Comparison of ENCODE assay signal across 19 cellular contexts in genomic region chr22:40065981-40066380, GRCh38.
A peak's percentile ranks its signal among the peaks of the same experiment; 100 is the strongest.
DNase-seq lines count a peak whose midpoint lies in the region; ATAC-seq and TF ChIP-seq lines count a peak whose summit lies in the region.
"Had no signal": no experiment of that assay in that cellular context is flagged by ENCODE, and none has a peak within 500 bp of the region (broad histone marks: within the 10 kb centered on the region; RNA-seq: fewer than 3 reads in every experiment).

No MANE protein-coding gene starts in this region.

- intact Hi-C loops in CD4-positive, alpha-beta T cell (cut with DNase I, micrococcal nuclease) = no loop called here

- no peaks in the 10 kb centered on the region for H3K27me3 Mint-ChIP-seq in activated T-cell treated with anti-CD3 and anti-CD28 coated beads, Interleukin-2, amount 50 U/mL, for 24 hours
- H3K27me3 Mint-ChIP-seq in CD4-positive, alpha-beta T cell = no peaks in the 10 kb centered on the region
- no peaks in the 10 kb centered on the region for H3K27me3 Mint-ChIP-seq in WTC11 (ENCODE audit: low read depth)
- no peaks in the 10 kb centered on the region for H3K27me3 Mint-ChIP-seq in naive B cell
- H3K27me3 Mint-ChIP-seq in osteocyte (ENCODE audit: unreplicated experiment) = peaks cover 11% of the 10 kb centered on the region
- H3K27me3 Mint-ChIP-seq: IgD-negative memory B cell had no signal

- POLR2A ChIA-PET in CD4-positive, alpha-beta T cell (lab: Charles Lee) = interaction anchor here (0.6 to 3.7 kb wide), 5 partner anchors 11 to 289 kb away, joined by 3 to 22 read pairs (median 4); no protein-coding TSS in a partner anchor
- POLR2A ChIA-PET in WTC11 (lab: Charles Lee) = interaction anchor here (1.0 kb wide), 1 partner anchor 21 kb away, joined by 3 read pairs; no protein-coding TSS in a partner anchor

- CTCF ChIA-PET in CD4-positive, alpha-beta T cell (lab: Charles Lee) = interaction anchor here (1.3 to 2.2 kb wide), 3 partner anchors 10 to 282 kb away, joined by 3 to 8 read pairs (median 4); no protein-coding TSS in a partner anchor
- CTCF ChIA-PET in WTC11 (lab: Charles Lee) = no interaction called here

- DNase-seq in activated T-cell treated with anti-CD3 and anti-CD28 coated beads, Interleukin-2, amount 50 U/mL, for 24 hours = no peak
- no peak for DNase-seq in activated T-cell treated with anti-CD3 and anti-CD28 coated beads, Interleukin-2, amount 50 U/mL, for 48 hours
- DNase-seq in CD4-positive, alpha-beta T cell = no peak
- no peak for DNase-seq in WTC11 (ENCODE audit: low spot score)
- DNase-seq in naive B cell = no peak
- no peak for DNase-seq in osteocyte (ENCODE audit: extremely low spot score, unreplicated experiment)
- no peak for DNase-seq in activated CD4-positive, alpha-beta T cell treated with anti-CD3 and anti-CD28 coated beads for 4 hours
- DNase-seq: 8988T, GOT3, HCEC 1CT, NCI-H1105, NCI-H2029 treated with DMSO at 0.1 percent for 48 hours, NCI-H226, NCI-H524, NCI-H774 had no signal

- H3K4me1 Mint-ChIP-seq in activated T-cell treated with anti-CD3 and anti-CD28 coated beads, Interleukin-2, amount 50 U/mL, for 24 hours (ENCODE audit: low read depth) = peaks cover 64% of the 10 kb centered on the region
- peaks cover 84% of the 10 kb centered on the region for H3K4me1 Mint-ChIP-seq in CD4-positive, alpha-beta T cell (ENCODE audit: low read depth)
- H3K4me1 Mint-ChIP-seq in WTC11 (peaks cover 4% of the 10 kb centered on the region; the same call in 1 of the 2 replicates), naive B cell (peaks cover 46 to 79% (median 70%) of the 10 kb centered on the region in 3 donors), osteocyte (ENCODE audit: unreplicated experiment) (peaks cover 5% of the 10 kb centered on the region)

- no peak for ATAC-seq in CD4-positive, alpha-beta T cell (ENCODE audit: poor library complexity)
- ATAC-seq in WTC11 (peak; percentile 24; the same call in 1 of the 2 replicates), naive B cell (ENCODE audit: low read depth in 2 of 2) (no peak), HG02885 (IDR thresholded peaks at IDR 0.05; ENCODE audit: poor library complexity, unreplicated experiment) (no peak)
- ATAC-seq: Panc1 had no signal

- no peaks in the 10 kb centered on the region for H3K9me3 Mint-ChIP-seq in activated T-cell treated with anti-CD3 and anti-CD28 coated beads, Interleukin-2, amount 50 U/mL, for 24 hours
- no peaks in the 10 kb centered on the region for H3K9me3 Mint-ChIP-seq in CD4-positive, alpha-beta T cell
- H3K9me3 Mint-ChIP-seq in WTC11 = no peaks in the 10 kb centered on the region
- H3K9me3 Mint-ChIP-seq in naive B cell = no peaks in the 10 kb centered on the region
- H3K9me3 Mint-ChIP-seq in osteocyte (ENCODE audit: unreplicated experiment) = no peaks in the 10 kb centered on the region
- H3K9me3 Mint-ChIP-seq: IgD-negative memory B cell had no signal

- H3K9me3 ChIP-seq in CD4-positive, alpha-beta T cell (ENCODE audit: control insufficient read depth, low read length) = no peaks in the 10 kb centered on the region
- H3K9me3 ChIP-seq: BLaER1 treated with 17β-estradiol and CSF1 and Interleukin-3, amounts not matched to agents 10 nM and 100 nM had no signal

- no peak overlapping the region for H3K27ac ChIP-seq in CD4-positive, alpha-beta T cell (ENCODE audit: low read depth, low read length)
- H3K27ac ChIP-seq: BLaER1 treated with 17β-estradiol and CSF1 and Interleukin-3, amounts not matched to agents 10 nM and 100 nM had no signal

- no peaks in the 10 kb centered on the region for H3K27me3 ChIP-seq in CD4-positive, alpha-beta T cell (ENCODE audit: control insufficient read depth, insufficient read depth, low read length)
- H3K27me3 ChIP-seq: BLaER1 treated with 17β-estradiol and CSF1 and Interleukin-3, amounts not matched to agents 10 nM and 100 nM had no signal

- peak overlapping the region; percentile 37 for H3K27ac Mint-ChIP-seq in activated T-cell treated with anti-CD3 and anti-CD28 coated beads, Interleukin-2, amount 50 U/mL, for 24 hours
- peak overlapping the region; percentile 0 for H3K27ac Mint-ChIP-seq in CD4-positive, alpha-beta T cell
- peak overlapping the region; percentile 44; the same call in 1 of the 2 replicates for H3K27ac Mint-ChIP-seq in WTC11
- peak overlapping the region in 4 of 6 donors; percentile 12 to 52 (median 36) for H3K27ac Mint-ChIP-seq in naive B cell
- no peak overlapping the region for H3K27ac Mint-ChIP-seq in osteocyte (ENCODE audit: unreplicated experiment)

- no peak overlapping the region for H3K4me3 Mint-ChIP-seq in activated T-cell treated with anti-CD3 and anti-CD28 coated beads, Interleukin-2, amount 50 U/mL, for 24 hours
- H3K4me3 Mint-ChIP-seq in CD4-positive, alpha-beta T cell = peak overlapping the region; percentile 18
- H3K4me3 Mint-ChIP-seq in WTC11 (no peak overlapping the region), naive B cell (peak overlapping the region in 5 of 8 donors; percentile 4 to 29 (median 25)), osteocyte (ENCODE audit: unreplicated experiment) (no peak overlapping the region)

- TF ChIP-seq CTCF in CD4-positive, alpha-beta T cell (IDR thresholded peaks at IDR 0.05) = no peak
- TF ChIP-seq CTCF in WTC11 (IDR thresholded peaks at IDR 0.05) (no peak), osteocyte (IDR thresholded peaks at IDR 0.05) (no peak)

- no peaks in the 10 kb centered on the region for H3K36me3 Mint-ChIP-seq in activated T-cell treated with anti-CD3 and anti-CD28 coated beads, Interleukin-2, amount 50 U/mL, for 24 hours (ENCODE audit: low read depth)
- H3K36me3 Mint-ChIP-seq in CD4-positive, alpha-beta T cell (ENCODE audit: low read depth) = no peaks in the 10 kb centered on the region
- no peaks in the 10 kb centered on the region for H3K36me3 Mint-ChIP-seq in WTC11
- no peaks in the 10 kb centered on the region for H3K36me3 Mint-ChIP-seq in naive B cell
- H3K36me3 Mint-ChIP-seq in osteocyte (ENCODE audit: unreplicated experiment) = no peaks in the 10 kb centered on the region
- H3K36me3 Mint-ChIP-seq: IgD-negative memory B cell had no signal

TF ChIP-seq in WTC11, 78 proteins besides CTCF, POLR2A, EP300 and RAD21 (continues in another document):
- TF ChIP-seq E2F1 (CRISPR knock-in tag; IDR thresholded peaks at IDR 0.05) = no peak
- TF ChIP-seq, protein P1, sequence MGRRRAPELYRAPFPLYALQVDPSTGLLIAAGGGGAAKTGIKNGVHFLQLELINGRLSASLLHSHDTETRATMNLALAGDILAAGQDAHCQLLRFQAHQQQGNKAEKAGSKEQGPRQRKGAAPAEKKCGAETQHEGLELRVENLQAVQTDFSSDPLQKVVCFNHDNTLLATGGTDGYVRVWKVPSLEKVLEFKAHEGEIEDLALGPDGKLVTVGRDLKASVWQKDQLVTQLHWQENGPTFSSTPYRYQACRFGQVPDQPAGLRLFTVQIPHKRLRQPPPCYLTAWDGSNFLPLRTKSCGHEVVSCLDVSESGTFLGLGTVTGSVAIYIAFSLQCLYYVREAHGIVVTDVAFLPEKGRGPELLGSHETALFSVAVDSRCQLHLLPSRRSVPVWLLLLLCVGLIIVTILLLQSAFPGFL (CRISPR knock-in tag; IDR thresholded peaks at IDR 0.05; ENCODE audit: borderline replicate concordance) = no peak
- TF ChIP-seq SMAD3 (CRISPR knock-in tag; IDR thresholded peaks at IDR 0.05; ENCODE audit: borderline replicate concordance) = no peak
- TF ChIP-seq ELF4 (CRISPR knock-in tag; IDR thresholded peaks at IDR 0.05; ENCODE audit: low read depth) = no peak
- TF ChIP-seq RELA (CRISPR knock-in tag; IDR thresholded peaks at IDR 0.05; ENCODE audit: borderline replicate concordance) = no peak
- no peak for TF ChIP-seq SOX15 (CRISPR knock-in tag; IDR thresholded peaks at IDR 0.05)
- TF ChIP-seq, protein P2, sequence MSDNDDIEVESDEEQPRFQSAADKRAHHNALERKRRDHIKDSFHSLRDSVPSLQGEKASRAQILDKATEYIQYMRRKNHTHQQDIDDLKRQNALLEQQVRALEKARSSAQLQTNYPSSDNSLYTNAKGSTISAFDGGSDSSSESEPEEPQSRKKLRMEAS (CRISPR knock-in tag; IDR thresholded peaks at IDR 0.05) = no peak
- TF ChIP-seq FOXJ3 (CRISPR knock-in tag; IDR thresholded peaks at IDR 0.05; ENCODE audit: borderline replicate concordance) = no peak
- no peak for TF ChIP-seq IRF1 (CRISPR knock-in tag; IDR thresholded peaks at IDR 0.05)
- TF ChIP-seq ETV6 (CRISPR knock-in tag; IDR thresholded peaks at IDR 0.05) = no peak
- no peak for TF ChIP-seq ZSCAN18 (CRISPR knock-in tag; IDR thresholded peaks at IDR 0.05)
- no peak for TF ChIP-seq ZNF263 (CRISPR knock-in tag; IDR thresholded peaks at IDR 0.05; ENCODE audit: low read depth)

Comparison
In these comparisons a context has a peak if more than half of its experiments do, and no peak if none do; other contexts are left out.
1. H3K4me3 Mint-ChIP-seq: peak in CD4-positive, alpha-beta T cell (single experiment) and naive B cell (5 of 8); none in activated T-cell treated with anti-CD3 and anti-CD28 coated beads, Interleukin-2, amount 50 U/mL, for 24 hours (single experiment), WTC11 (single experiment) and osteocyte (single experiment).